1 cellular context compared by ENCODE assay signal in the genomic region with DNA sequence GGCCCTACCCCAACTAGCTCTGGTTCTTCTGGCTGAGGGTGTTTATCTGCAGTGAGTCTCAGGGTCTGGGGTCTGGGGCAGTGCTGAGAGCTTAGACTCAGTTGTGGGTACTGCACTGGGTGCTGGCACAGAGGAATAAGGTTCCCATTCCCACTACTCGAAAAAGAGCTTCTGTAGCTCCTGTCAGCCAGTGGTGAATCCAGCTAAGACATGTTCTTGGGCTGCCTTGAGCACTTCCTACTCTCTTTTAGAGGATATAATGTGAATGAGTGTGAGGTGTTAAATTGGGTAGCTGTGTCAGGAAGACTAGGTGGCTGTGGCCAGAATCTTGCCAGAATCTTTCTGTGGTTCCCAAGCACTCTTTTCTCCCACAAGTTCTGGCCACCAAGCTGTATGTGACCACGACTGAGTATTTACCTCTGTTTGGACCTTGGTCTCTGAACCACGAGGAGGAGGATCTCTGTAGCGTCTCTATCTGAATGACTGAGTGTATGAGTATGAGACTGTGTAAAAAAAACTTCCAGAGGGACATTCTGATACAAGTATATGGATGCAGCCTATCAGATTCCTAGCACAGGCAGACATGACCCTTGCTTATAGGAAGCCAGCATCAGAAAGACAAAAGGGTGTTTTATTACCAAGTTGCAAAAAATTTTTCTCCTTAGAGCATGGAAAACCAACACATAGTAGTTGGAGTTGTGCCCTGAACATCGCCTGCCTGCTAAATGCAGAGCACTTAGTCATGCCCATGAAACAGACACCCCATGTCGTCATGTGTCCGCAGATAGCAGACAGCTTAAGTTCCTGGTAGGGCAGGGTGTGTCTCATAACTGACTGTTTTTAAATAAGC.
TF ChIP-seq lines count a peak whose summit lies in the region.

No MANE protein-coding gene starts in this region.

TF ChIP-seq in SK-N-SH, 30 proteins besides CTCF, POLR2A, EP300 and RAD21 (continued from another document):
- TF ChIP-seq, protein P1, sequence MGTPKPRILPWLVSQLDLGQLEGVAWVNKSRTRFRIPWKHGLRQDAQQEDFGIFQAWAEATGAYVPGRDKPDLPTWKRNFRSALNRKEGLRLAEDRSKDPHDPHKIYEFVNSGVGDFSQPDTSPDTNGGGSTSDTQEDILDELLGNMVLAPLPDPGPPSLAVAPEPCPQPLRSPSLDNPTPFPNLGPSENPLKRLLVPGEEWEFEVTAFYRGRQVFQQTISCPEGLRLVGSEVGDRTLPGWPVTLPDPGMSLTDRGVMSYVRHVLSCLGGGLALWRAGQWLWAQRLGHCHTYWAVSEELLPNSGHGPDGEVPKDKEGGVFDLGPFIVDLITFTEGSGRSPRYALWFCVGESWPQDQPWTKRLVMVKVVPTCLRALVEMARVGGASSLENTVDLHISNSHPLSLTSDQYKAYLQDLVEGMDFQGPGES (IDR thresholded peaks at IDR 0.05; ENCODE audit: low read depth, low read length), result no peak
- no peak for TF ChIP-seq EZH2phosphoT487 (IDR thresholded peaks at IDR 0.05; ENCODE audit: borderline replicate concordance, low read depth)
- no peak for TF ChIP-seq TAF1 (IDR thresholded peaks at IDR 0.05; ENCODE audit: borderline replicate concordance, low read depth, low read length)
- TF ChIP-seq RFX5 (IDR thresholded peaks at IDR 0.05; ENCODE audit: low read length), result no peak
- TF ChIP-seq FOSL2 (IDR thresholded peaks at IDR 0.05; ENCODE audit: borderline replicate concordance, low read depth), result peak; percentile 57; the same call in 1 of the 2 replicates
- no peak for TF ChIP-seq SMC3 (IDR thresholded peaks at IDR 0.05; ENCODE audit: low read depth, low read length)
- peak; percentile 11; the same call in 1 of the 2 replicates for TF ChIP-seq POLR2AphosphoS5 (IDR thresholded peaks at IDR 0.05; ENCODE audit: low read depth, low read length)
- no peak for TF ChIP-seq FOXJ3 (CRISPR knock-in tag; IDR thresholded peaks at IDR 0.05)
- TF ChIP-seq, protein P2, sequence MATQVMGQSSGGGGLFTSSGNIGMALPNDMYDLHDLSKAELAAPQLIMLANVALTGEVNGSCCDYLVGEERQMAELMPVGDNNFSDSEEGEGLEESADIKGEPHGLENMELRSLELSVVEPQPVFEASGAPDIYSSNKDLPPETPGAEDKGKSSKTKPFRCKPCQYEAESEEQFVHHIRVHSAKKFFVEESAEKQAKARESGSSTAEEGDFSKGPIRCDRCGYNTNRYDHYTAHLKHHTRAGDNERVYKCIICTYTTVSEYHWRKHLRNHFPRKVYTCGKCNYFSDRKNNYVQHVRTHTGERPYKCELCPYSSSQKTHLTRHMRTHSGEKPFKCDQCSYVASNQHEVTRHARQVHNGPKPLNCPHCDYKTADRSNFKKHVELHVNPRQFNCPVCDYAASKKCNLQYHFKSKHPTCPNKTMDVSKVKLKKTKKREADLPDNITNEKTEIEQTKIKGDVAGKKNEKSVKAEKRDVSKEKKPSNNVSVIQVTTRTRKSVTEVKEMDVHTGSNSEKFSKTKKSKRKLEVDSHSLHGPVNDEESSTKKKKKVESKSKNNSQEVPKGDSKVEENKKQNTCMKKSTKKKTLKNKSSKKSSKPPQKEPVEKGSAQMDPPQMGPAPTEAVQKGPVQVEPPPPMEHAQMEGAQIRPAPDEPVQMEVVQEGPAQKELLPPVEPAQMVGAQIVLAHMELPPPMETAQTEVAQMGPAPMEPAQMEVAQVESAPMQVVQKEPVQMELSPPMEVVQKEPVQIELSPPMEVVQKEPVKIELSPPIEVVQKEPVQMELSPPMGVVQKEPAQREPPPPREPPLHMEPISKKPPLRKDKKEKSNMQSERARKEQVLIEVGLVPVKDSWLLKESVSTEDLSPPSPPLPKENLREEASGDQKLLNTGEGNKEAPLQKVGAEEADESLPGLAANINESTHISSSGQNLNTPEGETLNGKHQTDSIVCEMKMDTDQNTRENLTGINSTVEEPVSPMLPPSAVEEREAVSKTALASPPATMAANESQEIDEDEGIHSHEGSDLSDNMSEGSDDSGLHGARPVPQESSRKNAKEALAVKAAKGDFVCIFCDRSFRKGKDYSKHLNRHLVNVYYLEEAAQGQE (IDR thresholded peaks at IDR 0.05; ENCODE audit: low read depth, low read length), result no peak
- no peak for TF ChIP-seq FOXM1 (IDR thresholded peaks at IDR 0.05; ENCODE audit: low read depth)
- TF ChIP-seq RCOR1 (IDR thresholded peaks at IDR 0.05; ENCODE audit: low read length), result no peak
- TF ChIP-seq TCF12 (IDR thresholded peaks at IDR 0.05), result peak; percentile 62; the same call in 1 of the 2 replicates
- peak; percentile 67; the same call in 1 of the 2 replicates for TF ChIP-seq MEF2A (IDR thresholded peaks at IDR 0.05; ENCODE audit: borderline replicate concordance, low read depth)
- TF ChIP-seq, protein P3, sequence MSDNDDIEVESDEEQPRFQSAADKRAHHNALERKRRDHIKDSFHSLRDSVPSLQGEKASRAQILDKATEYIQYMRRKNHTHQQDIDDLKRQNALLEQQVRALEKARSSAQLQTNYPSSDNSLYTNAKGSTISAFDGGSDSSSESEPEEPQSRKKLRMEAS (IDR thresholded peaks at IDR 0.05; ENCODE audit: low read depth), result peak; percentile 39; the same call in 1 of the 2 replicates
- peak; percentile 39; the same call in 1 of the 2 replicates for TF ChIP-seq NFIC (IDR thresholded peaks at IDR 0.05; ENCODE audit: borderline replicate concordance)
- TF ChIP-seq RXRA (IDR thresholded peaks at IDR 0.05; ENCODE audit: borderline replicate concordance, low read depth), result no peak
- TF ChIP-seq GATA2 (CRISPR knock-in tag; IDR thresholded peaks at IDR 0.05), result no peak
